1 cellular context compared by ENCODE assay signal in the genomic region with DNA sequence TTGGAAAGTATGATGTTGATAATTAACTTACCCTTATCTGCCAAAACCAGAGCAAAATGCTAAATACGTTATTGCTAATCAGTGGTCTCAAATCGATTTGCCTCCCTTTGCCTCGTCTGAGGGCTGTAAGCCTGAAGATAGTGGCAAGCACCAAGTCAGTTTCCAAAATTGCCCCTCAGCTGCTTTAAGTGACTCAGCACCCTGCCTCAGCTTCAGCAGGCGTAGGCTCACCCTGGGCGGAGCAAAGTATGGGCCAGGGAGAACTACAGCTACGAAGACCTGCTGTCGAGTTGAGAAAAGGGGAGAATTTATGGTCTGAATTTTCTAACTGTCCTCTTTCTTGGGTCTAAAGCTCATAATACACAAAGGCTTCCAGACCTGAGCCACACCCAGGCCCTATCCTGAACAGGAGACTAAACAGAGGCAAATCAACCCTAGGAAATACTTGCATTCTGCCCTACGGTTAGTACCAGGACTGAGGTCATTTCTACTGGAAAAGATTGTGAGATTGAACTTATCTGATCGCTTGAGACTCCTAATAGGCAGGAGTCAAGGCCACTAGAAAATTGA.
TF ChIP-seq lines count a peak whose summit lies in the region.

No MANE protein-coding gene starts in this region.

TF ChIP-seq in K562, 482 proteins besides CTCF, POLR2A, EP300 and RAD21 (continued from another document):
- TF ChIP-seq DEAF1 (CRISPR knock-in tag; IDR thresholded peaks at IDR 0.05) (no peak), E2F6 (IDR thresholded peaks at IDR 0.05; ENCODE audit: borderline replicate concordance in 1 of 2, extremely low read depth in 1 of 2, insufficient read depth in 1 of 2, insufficient read length in 1 of 2, low read depth in 1 of 2, low read length in 1 of 2, poor library complexity in 1 of 2, severe bottlenecking in 1 of 2) (peak in 1 of 2 experiments; percentile 77), IRF2 (CRISPR knock-in tag; IDR thresholded peaks at IDR 0.05) (no peak), SP1 (CRISPR knock-in tag; IDR thresholded peaks at IDR 0.05) (peak; percentile 65), CHCHD3 (CRISPR knock-in tag; IDR thresholded peaks at IDR 0.05) (no peak), SMARCA4 (IDR thresholded peaks at IDR 0.05) (peak; percentile 94), CBX3 (IDR thresholded peaks at IDR 0.05; ENCODE audit: borderline replicate concordance in 1 of 2, low read length in 2 of 2) (peak in 1 of 2 experiments; percentile 71; a peak in 1 of 3 replicates), TARDBP (IDR thresholded peaks at IDR 0.05) (peak; percentile 49; the same call in 1 of the 2 replicates), ILK (tag; IDR thresholded peaks at IDR 0.05; ENCODE audit: borderline replicate concordance, low read depth) (no peak), ELF1 (tag; IDR thresholded peaks at IDR 0.05) (no peak), CBFA2T3 (IDR thresholded peaks at IDR 0.05) (peak; percentile 98), SIRT6 (IDR thresholded peaks at IDR 0.05; ENCODE audit: low read depth, low read length) (no peak), NFRKB (IDR thresholded peaks at IDR 0.05; ENCODE audit: low read depth) (peak; percentile 74; the same call in 1 of the 2 replicates), BCL6 (CRISPR knock-in tag; IDR thresholded peaks at IDR 0.05) (no peak), FOXM1 (IDR thresholded peaks at IDR 0.05; ENCODE audit: low read depth) (peak; percentile 56), FOXM1 (CRISPR knock-in tag; IDR thresholded peaks at IDR 0.05; ENCODE audit: low read depth) (no peak), NFE2L1 (tag; IDR thresholded peaks at IDR 0.05; ENCODE audit: borderline replicate concordance, low read depth) (peak; percentile 71), ZNF24 (IDR thresholded peaks at IDR 0.05) (peak; percentile 43; the same call in 1 of the 2 replicates), MEIS2 (IDR thresholded peaks at IDR 0.05; ENCODE audit: partially characterized antibody) (peak; percentile 96), MTF1 (CRISPR knock-in tag; IDR thresholded peaks at IDR 0.05; ENCODE audit: borderline replicate concordance) (no peak), PHB2 (IDR thresholded peaks at IDR 0.05; ENCODE audit: low read depth) (peak; percentile 45; the same call in 1 of the 2 replicates), LCOR (CRISPR knock-in tag; IDR thresholded peaks at IDR 0.05) (peak; percentile 97), ARNT (IDR thresholded peaks at IDR 0.05) (peak in 1 of 2 experiments; percentile 85; a peak in 2 of 4 replicates), ZNF717 (CRISPR knock-in tag; IDR thresholded peaks at IDR 0.05) (no peak)
- TF ChIP-seq, protein P1, sequence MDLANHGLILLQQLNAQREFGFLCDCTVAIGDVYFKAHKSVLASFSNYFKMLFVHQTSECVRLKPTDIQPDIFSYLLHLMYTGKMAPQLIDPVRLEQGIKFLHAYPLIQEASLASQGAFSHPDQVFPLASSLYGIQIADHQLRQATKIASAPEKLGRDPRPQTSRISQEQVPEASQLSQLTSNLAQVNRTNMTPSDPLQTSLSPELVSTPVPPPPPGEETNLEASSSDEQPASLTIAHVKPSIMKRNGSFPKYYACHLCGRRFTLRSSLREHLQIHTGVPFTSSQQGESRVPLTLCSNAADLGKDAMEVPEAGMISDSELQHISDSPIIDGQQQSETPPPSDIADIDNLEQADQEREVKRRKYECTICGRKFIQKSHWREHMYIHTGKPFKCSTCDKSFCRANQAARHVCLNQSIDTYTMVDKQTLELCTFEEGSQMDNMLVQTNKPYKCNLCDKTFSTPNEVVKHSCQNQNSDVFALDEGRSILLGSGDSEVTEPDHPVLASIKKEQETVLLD (IDR thresholded peaks at IDR 0.05), result peak; percentile 77; the same call in 1 of the 2 replicates
- TF ChIP-seq, protein P2, sequence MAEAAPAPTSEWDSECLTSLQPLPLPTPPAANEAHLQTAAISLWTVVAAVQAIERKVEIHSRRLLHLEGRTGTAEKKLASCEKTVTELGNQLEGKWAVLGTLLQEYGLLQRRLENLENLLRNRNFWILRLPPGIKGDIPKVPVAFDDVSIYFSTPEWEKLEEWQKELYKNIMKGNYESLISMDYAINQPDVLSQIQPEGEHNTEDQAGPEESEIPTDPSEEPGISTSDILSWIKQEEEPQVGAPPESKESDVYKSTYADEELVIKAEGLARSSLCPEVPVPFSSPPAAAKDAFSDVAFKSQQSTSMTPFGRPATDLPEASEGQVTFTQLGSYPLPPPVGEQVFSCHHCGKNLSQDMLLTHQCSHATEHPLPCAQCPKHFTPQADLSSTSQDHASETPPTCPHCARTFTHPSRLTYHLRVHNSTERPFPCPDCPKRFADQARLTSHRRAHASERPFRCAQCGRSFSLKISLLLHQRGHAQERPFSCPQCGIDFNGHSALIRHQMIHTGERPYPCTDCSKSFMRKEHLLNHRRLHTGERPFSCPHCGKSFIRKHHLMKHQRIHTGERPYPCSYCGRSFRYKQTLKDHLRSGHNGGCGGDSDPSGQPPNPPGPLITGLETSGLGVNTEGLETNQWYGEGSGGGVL (CRISPR knock-in tag; IDR thresholded peaks at IDR 0.05), result no peak
